In the genomic region with DNA sequence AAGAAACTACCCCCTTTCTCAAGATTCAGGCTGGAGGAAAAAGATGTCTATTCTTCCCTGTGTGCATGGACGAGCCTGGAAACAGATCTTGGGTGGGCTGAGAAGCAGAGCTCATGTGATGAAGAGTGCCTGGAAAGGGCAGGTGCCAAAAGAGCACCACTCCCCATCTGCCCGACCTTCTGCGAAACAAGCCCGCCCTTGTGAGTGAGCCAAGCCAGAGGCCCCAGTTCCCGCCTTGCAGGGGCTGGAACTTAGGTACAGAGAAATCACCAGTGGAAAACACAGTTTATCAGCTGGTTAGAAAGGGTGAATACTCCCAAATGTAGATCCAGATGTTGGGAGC, we compare ENCODE assay signal across 7 cellular contexts. TPM values are rescaled to one million over a fixed set of nuclear protein-coding genes. Genes with fewer than 3 reads are reported as not detected.
A peak's percentile ranks its signal among the peaks of the same experiment; 100 is the strongest.
DNase-seq lines count a peak whose midpoint lies in the region; ATAC-seq and TF ChIP-seq lines count a peak whose summit lies in the region.

No MANE protein-coding gene starts in this region.

- H3K4me3 ChIP-seq in cardiac muscle cell (peak overlapping the region; percentile 98), skeletal muscle satellite cell (ENCODE audit: low read length) (peak overlapping the region; percentile 80)

- H3K9me3 Mint-ChIP-seq in IgD-negative memory B cell, result no peaks in the 10 kb centered on the region
- H3K9me3 Mint-ChIP-seq in activated B cell treated with CpG ODN at 0.5 μM for 24 hours, result no peaks in the 10 kb centered on the region
- H3K9me3 Mint-ChIP-seq in activated naive CD4-positive, alpha-beta T cell treated with anti-CD3 and anti-CD28 coated beads for 36 hours, result no peaks in the 10 kb centered on the region

- intact Hi-C loops in activated B cell treated with CpG ODN at 0.5 μM for 24 hours (cut with micrococcal nuclease), result loop anchor here (5.0 kb wide), 3 partner anchors 90 to 1845 kb away; a partner anchor contains a TSS
- intact Hi-C loops in activated naive CD4-positive, alpha-beta T cell treated with anti-CD3 and anti-CD28 coated beads for 36 hours (cut with micrococcal nuclease), result loop anchor here (2.0 to 5.0 kb wide), 4 partner anchors 50 to 383 kb away; a partner anchor contains a TSS

- POLR2A ChIA-PET in activated B cell treated with CpG ODN at 0.5 μM for 24 hours (lab: Charles Lee), result no interaction called here

- H3K27me3 ChIP-seq in cardiac muscle cell (no peaks in the 10 kb centered on the region), skeletal muscle satellite cell (ENCODE audit: control insufficient read depth, insufficient read depth, low read length) (no peaks in the 10 kb centered on the region)

- H3K4me3 Mint-ChIP-seq in IgD-negative memory B cell (peak overlapping the region in 3 of 4 donors; percentile 16 to 97 (median 75)), activated B cell treated with CpG ODN at 0.5 μM for 24 hours (peak overlapping the region; percentile 11)
- no peak overlapping the region for H3K4me3 Mint-ChIP-seq in activated naive CD4-positive, alpha-beta T cell treated with anti-CD3 and anti-CD28 coated beads for 36 hours

- H3K27ac Mint-ChIP-seq in IgD-negative memory B cell (peak overlapping the region in 1 of 3 donors; percentile 42), activated B cell treated with CpG ODN at 0.5 μM for 24 hours (no peak overlapping the region)
- H3K27ac Mint-ChIP-seq in activated naive CD4-positive, alpha-beta T cell treated with anti-CD3 and anti-CD28 coated beads for 36 hours, result no peak overlapping the region

- peak overlapping the region; percentile 93 for H3K9ac ChIP-seq in skeletal muscle satellite cell (ENCODE audit: low read depth, low read length)

- H3K27ac ChIP-seq in cardiac muscle cell, result no peak overlapping the region

- no peaks in the 10 kb centered on the region for H3K27me3 Mint-ChIP-seq in IgD-negative memory B cell
- no peaks in the 10 kb centered on the region for H3K27me3 Mint-ChIP-seq in activated B cell treated with CpG ODN at 0.5 μM for 24 hours
- no peaks in the 10 kb centered on the region for H3K27me3 Mint-ChIP-seq in activated naive CD4-positive, alpha-beta T cell treated with anti-CD3 and anti-CD28 coated beads for 36 hours (ENCODE audit: low read depth)

- TF ChIP-seq CTCF in activated B cell treated with CpG ODN at 0.5 μM for 24 hours (IDR thresholded peaks at IDR 0.05) (no peak), cardiac muscle cell (IDR thresholded peaks at IDR 0.05; ENCODE audit: low read depth, low read length) (no peak)

- CTCF ChIA-PET in activated B cell treated with CpG ODN at 0.5 μM for 24 hours (lab: Charles Lee), result no interaction called here
- CTCF ChIA-PET in activated naive CD4-positive, alpha-beta T cell treated with anti-CD3 and anti-CD28 coated beads for 36 hours (lab: Charles Lee), result interaction anchor here (1.5 kb wide), 1 partner anchor 52 kb away, joined by 6 read pairs; no protein-coding TSS in a partner anchor

- H3K4me2 ChIP-seq in skeletal muscle satellite cell (ENCODE audit: low read length), result peak overlapping the region; percentile 94

- DNase-seq in activated B cell treated with CpG ODN at 0.5 μM for 24 hours (no peak), cardiac muscle cell (ENCODE audit: low read depth in 1 of 2, low spot score in 1 of 2) (peak in 1 of 2 donors; percentile 78), amniotic stem cell (lab: John Stamatoyannopoulos, UW) (no peak)
- no peak for DNase-seq in effector CD8-positive, alpha-beta T cell (lab: John Stamatoyannopoulos, UW)
- DNase-seq in activated naive CD4-positive, alpha-beta T cell treated with anti-CD3 and anti-CD28 coated beads for 36 hours, result no peak

- peaks cover 40% of the 10 kb centered on the region for H3K4me1 ChIP-seq in cardiac muscle cell (ENCODE audit: low read depth)
- peaks cover 58% of the 10 kb centered on the region for H3K4me1 ChIP-seq in skeletal muscle satellite cell (ENCODE audit: control insufficient read depth, insufficient read depth, low read length)

- H3K9me3 ChIP-seq in cardiac muscle cell (ENCODE audit: low read depth) (no peaks in the 10 kb centered on the region), skeletal muscle satellite cell (replicated peaks; ENCODE audit: low read length) (no peaks in the 10 kb centered on the region)

- H3K36me3 Mint-ChIP-seq in IgD-negative memory B cell, result no peaks in the 10 kb centered on the region
- peaks cover 13% of the 10 kb centered on the region for H3K36me3 Mint-ChIP-seq in activated B cell treated with CpG ODN at 0.5 μM for 24 hours (ENCODE audit: low read depth)
- peaks cover 7% of the 10 kb centered on the region for H3K36me3 Mint-ChIP-seq in activated naive CD4-positive, alpha-beta T cell treated with anti-CD3 and anti-CD28 coated beads for 36 hours (ENCODE audit: low read depth)

- peaks cover 22 to 42% (median 24%) of the 10 kb centered on the region in 3 donors for H3K4me1 Mint-ChIP-seq in IgD-negative memory B cell
- H3K4me1 Mint-ChIP-seq in activated B cell treated with CpG ODN at 0.5 μM for 24 hours, result peaks cover 43% of the 10 kb centered on the region
- H3K4me1 Mint-ChIP-seq in activated naive CD4-positive, alpha-beta T cell treated with anti-CD3 and anti-CD28 coated beads for 36 hours (ENCODE audit: low read depth), result peaks cover 47% of the 10 kb centered on the region

- no peaks in the 10 kb centered on the region for H3K36me3 ChIP-seq in cardiac muscle cell
- peaks cover 46% of the 10 kb centered on the region for H3K36me3 ChIP-seq in skeletal muscle satellite cell (ENCODE audit: insufficient read depth, low read length)

- no peak for ATAC-seq in activated B cell treated with CpG ODN at 0.5 μM for 24 hours (ENCODE audit: low read depth)

RNA-seq across cellular contexts. Expression of a gene that starts 26.7 kb away (rescaled TPM):
- not detected for polyA plus RNA-seq in IgD-negative memory B cell
- total RNA-seq in activated B cell treated with CpG ODN at 0.5 μM for 24 hours, result not detected in 2 replicates
- total RNA-seq in cardiac muscle cell, result not detected in 2 replicates
- polyA plus RNA-seq in cardiac muscle cell, result 0.57 TPM in 1 of 2 replicates, not detected in the other
- total RNA-seq in skeletal muscle satellite cell (2012; rRNA removed), result not detected in 2 replicates
- total RNA-seq in activated naive CD4-positive, alpha-beta T cell treated with anti-CD3 and anti-CD28 coated beads for 36 hours, result not detected
